Comparison of ENCODE assay signal across 9 cellular contexts in the genomic region with DNA sequence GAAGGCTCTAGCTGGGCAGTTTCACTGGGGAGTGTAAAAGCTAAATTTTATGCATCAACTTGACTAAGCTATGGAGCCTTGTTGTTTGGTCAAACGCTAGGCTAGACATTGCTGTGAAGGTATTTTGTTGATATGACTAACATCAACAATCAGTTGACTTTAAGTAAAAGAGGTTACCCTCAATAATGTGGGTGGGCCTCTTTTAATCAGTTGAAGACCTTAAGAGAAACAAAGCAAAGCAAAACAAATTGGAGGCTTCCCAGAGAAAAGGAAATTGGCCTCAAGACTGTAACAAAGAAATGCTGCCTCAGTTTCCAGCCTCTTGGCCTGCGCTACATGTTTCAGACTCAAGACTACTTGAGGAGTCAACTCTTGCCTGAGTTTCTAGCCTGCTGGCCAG.
"Had no signal": no experiment of that assay in that cellular context is flagged by ENCODE, and none has a peak within 500 bp of the region (broad histone marks: within the 10 kb centered on the region; RNA-seq: fewer than 3 reads in every experiment).

No MANE protein-coding gene starts in this region.

- H3K9ac ChIP-seq: GM23248, KMS-11 had no signal

- H3K4me2 ChIP-seq: KMS-11 had no signal

- DNase-seq: GM23248, GOT3, H7, HFFc6, KBM-7 had no signal

- H3K4me3 ChIP-seq: GM23248, HAP-1 had no signal

- H3K27ac ChIP-seq: HL-60, KMS-11 had no signal

- ATAC-seq: HepG2 had no signal

- H3K36me3 ChIP-seq: HAP-1 had no signal

- H3K9me3 Mint-ChIP-seq: HFFc6 had no signal

- H3K4me3 Mint-ChIP-seq: HFFc6 had no signal

- H3K27ac Mint-ChIP-seq: HFFc6 had no signal

- H3K9me3 ChIP-seq: HAP-1 had no signal
